In the genomic region with DNA sequence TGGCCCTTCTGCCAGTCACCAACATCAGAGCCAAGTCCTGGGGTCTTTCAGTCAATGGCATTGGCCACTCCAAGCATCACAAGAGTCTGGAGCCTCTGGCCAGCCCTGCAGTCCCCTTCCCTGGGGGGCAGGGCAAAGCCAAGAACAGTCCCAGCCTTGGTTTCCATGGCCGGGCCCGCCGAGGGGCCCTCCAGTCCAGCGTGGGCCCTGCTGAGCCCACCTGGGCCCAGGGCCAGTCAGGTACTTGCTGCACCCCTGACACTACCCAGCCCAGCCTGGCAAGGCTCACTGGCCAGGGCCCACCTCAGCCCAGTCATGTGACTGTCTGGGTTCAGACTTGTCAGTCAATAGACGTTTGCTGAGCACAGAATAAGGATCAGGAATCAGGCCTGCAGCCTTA, we compare ENCODE assay signal across 17 cellular contexts. TPM values are rescaled to one million over a fixed set of nuclear protein-coding genes. Genes with fewer than 3 reads are reported as not detected.
DNase-seq lines count a peak whose midpoint lies in the region; ATAC-seq, FAIRE-seq and TF ChIP-seq lines count a peak whose summit lies in the region.
"Had no signal": no experiment of that assay in that cellular context is flagged by ENCODE, and none has a peak within 500 bp of the region (broad histone marks: within the 10 kb centered on the region; RNA-seq: fewer than 3 reads in every experiment).

No MANE protein-coding gene starts in this region.

- H3K4me3 ChIP-seq in right cardiac atrium (ENCODE audit: low read length) (no peak overlapping the region), left ventricle myocardium inferior (no peak overlapping the region), K562 (no peak overlapping the region)
- H3K4me3 ChIP-seq: GM23248 had no signal

- in situ Hi-C loops in K562 (cut with MboI), result no loop called here

- ATAC-seq in right cardiac atrium (no peak), K562 (no peak), GM21737 (IDR thresholded peaks at IDR 0.05; ENCODE audit: unreplicated experiment) (no peak)

- no peak overlapping the region for H3K9ac ChIP-seq in K562 (ENCODE audit: insufficient read depth in 1 of 2, low read depth in 2 of 2, low read length in 2 of 2)
- H3K9ac ChIP-seq: GM23248 had no signal

- DNase-seq in right cardiac atrium, result peak; percentile 4 to 37 (median 36)
- no peak for DNase-seq in left ventricle myocardium inferior
- DNase-seq in K562 (ENCODE audit: extremely low read depth in 1 of 4, low spot score in 3 of 4), result no peak
- DNase-seq in substantia nigra (lab: John Stamatoyannopoulos, UW), result no peak
- no peak for DNase-seq in mesothelial cell of epicardium (ENCODE audit: low spot score in 2 of 2, unreplicated experiment in 2 of 2)
- no peak for DNase-seq in NCI-H2107 (lab: John Stamatoyannopoulos, UW)
- DNase-seq: C1 segment of cervical spinal cord; Calu3; CD4-positive, alpha-beta T cell; DMS 273 treated with DMSO at 0.1 percent for 48 hours; GM23248; IMR-90 had no signal

- H3K9me1 ChIP-seq in K562 (ENCODE audit: control insufficient read depth, insufficient read depth, low read length), result no peaks in the 10 kb centered on the region

- H3K79me2 ChIP-seq in K562 (ENCODE audit: control insufficient read depth, insufficient read depth, low read length), result no peaks in the 10 kb centered on the region

- intact Hi-C loops in right cardiac atrium (cut with DNase I), result no loop called here
- intact Hi-C loops in left ventricle myocardium inferior (cut with micrococcal nuclease), result no loop called here
- intact Hi-C loops in K562 (cut with micrococcal nuclease), result no loop called here

- no peak overlapping the region for H3K27ac ChIP-seq in right cardiac atrium (ENCODE audit: low read length)
- no peak overlapping the region for H3K27ac ChIP-seq in left ventricle myocardium inferior (replicated peaks)
- H3K27ac ChIP-seq in K562 (ENCODE audit: extremely low read depth, low read depth, low read length), result no peak overlapping the region
- H3K27ac ChIP-seq in substantia nigra (ENCODE audit: low read depth, low read length, poor library complexity, severe bottlenecking), result peak overlapping the region; percentile 17
- H3K27ac ChIP-seq: GM23248 had no signal

- peaks cover 6% of the 10 kb centered on the region; the same call in 1 of the 2 replicates for H4K20me1 ChIP-seq in K562 (replicated peaks; ENCODE audit: control insufficient read depth, insufficient read depth, low read length)

- H3K27me3 Mint-ChIP-seq in mesothelial cell of epicardium (ENCODE audit: low read depth), result no peaks in the 10 kb centered on the region
- H3K27me3 Mint-ChIP-seq: CD4-positive, alpha-beta T cell had no signal

- no peak for TF ChIP-seq EP300 in K562 (IDR thresholded peaks at IDR 0.05; ENCODE audit: low read length)

- H3K4me1 Mint-ChIP-seq in mesothelial cell of epicardium, result peaks cover 2% of the 10 kb centered on the region

- POLR2A ChIA-PET in K562 (lab: Yijun Ruan, JAX), result interaction anchor here (1.5 to 2.8 kb wide), 3 partner anchors 11 to 34 kb away, joined by 3 to 21 read pairs (median 8); a partner anchor contains a TSS

- no peaks in the 10 kb centered on the region for H3K9me3 ChIP-seq in right cardiac atrium (ENCODE audit: control insufficient read depth, low read length)
- H3K9me3 ChIP-seq in left ventricle myocardium inferior (replicated peaks), result no peaks in the 10 kb centered on the region
- H3K9me3 ChIP-seq in K562 (replicated peaks; ENCODE audit: control insufficient read depth, insufficient read depth, low read depth, low read length), result no peaks in the 10 kb centered on the region

- WGBS in right cardiac atrium, result 78% methylated on average over 5 of the region's 5 CpGs
- WGBS in K562 (ENCODE audit: insufficient coverage, low coverage, missing lambda C conversion rate), result 68% methylated on average over 5 of the region's 5 CpGs

- no peak for TF ChIP-seq POLR2A in K562 (conservative IDR thresholded peaks at IDR 0.05)

- no peak overlapping the region for H3K4me2 ChIP-seq in K562 (ENCODE audit: insufficient read depth, low read length)

- H3K36me3 ChIP-seq in left ventricle myocardium inferior, result peaks cover 17% of the 10 kb centered on the region
- peaks cover 60% of the 10 kb centered on the region; the same call in 2 of the 3 replicates for H3K36me3 ChIP-seq in K562 (ENCODE audit: control insufficient read depth, insufficient read depth, low read length)

- H3K4me1 ChIP-seq in right cardiac atrium (ENCODE audit: control insufficient read depth, insufficient read depth, low read length), result no peaks in the 10 kb centered on the region
- H3K4me1 ChIP-seq in left ventricle myocardium inferior, result peaks cover 10% of the 10 kb centered on the region
- peaks cover 0 to 31% of the 10 kb centered on the region in 2 experiments; a peak in 2 of 5 replicates for H3K4me1 ChIP-seq in K562 (replicated peaks in 1 of 2; ENCODE audit: control insufficient read depth in 2 of 2, insufficient read depth in 2 of 2, low read length in 2 of 2)

- no peak for FAIRE-seq in K562 (lab: Jason Lieb, UNC)
- FAIRE-seq: A204.1, H54 had no signal

- H3K9me3 Mint-ChIP-seq in mesothelial cell of epicardium, result no peaks in the 10 kb centered on the region
- H3K9me3 Mint-ChIP-seq: CD4-positive, alpha-beta T cell had no signal

- BruUV-seq in K562 (replicated peaks; lab: Mats Ljungman, UMichigan), result no TSS peak

- peaks cover 33% of the 10 kb centered on the region for H3K36me3 Mint-ChIP-seq in mesothelial cell of epicardium

- no peak overlapping the region for H3K4me3 Mint-ChIP-seq in mesothelial cell of epicardium
- H3K4me3 Mint-ChIP-seq: B cell; CD4-positive, alpha-beta T cell had no signal

- H3K27ac Mint-ChIP-seq in mesothelial cell of epicardium, result no peak overlapping the region
- H3K27ac Mint-ChIP-seq: B cell; CD4-positive, alpha-beta T cell had no signal

- TF ChIP-seq RAD21 in K562 (CRISPR knock-in tag; conservative IDR thresholded peaks at IDR 0.05 in 1 of 2, IDR thresholded peaks at IDR 0.05 in 1 of 2), result no peak

- CTCF ChIA-PET in K562 (lab: Yijun Ruan, JAX; ENCODE audit: low intra/inter-chr PET ratio), result no interaction called here

- no peak overlapping the region for H2AFZ ChIP-seq in K562 (ENCODE audit: low read depth, low read length)
- H2AFZ ChIP-seq: GM23248 had no signal

- no peak for TF ChIP-seq CTCF in left ventricle myocardium inferior (IDR thresholded peaks at IDR 0.05; ENCODE audit: borderline replicate concordance)
- TF ChIP-seq CTCF in K562 (IDR thresholded peaks at IDR 0.05 in 2 of 3, conservative IDR thresholded peaks at IDR 0.05 in 1 of 3; ENCODE audit: insufficient read depth in 2 of 3, low read depth in 1 of 3, low read length in 3 of 3), result no peak
- TF ChIP-seq CTCF in mesothelial cell of epicardium (IDR thresholded peaks at IDR 0.05; ENCODE audit: unreplicated experiment), result no peak

- H3K27me3 ChIP-seq in right cardiac atrium (ENCODE audit: control insufficient read depth, insufficient read depth) (no peaks in the 10 kb centered on the region), left ventricle myocardium inferior (ENCODE audit: low read depth) (no peaks in the 10 kb centered on the region), K562 (ENCODE audit: control insufficient read depth in 2 of 2, insufficient read depth in 2 of 2, low read length in 2 of 2) (no peaks in the 10 kb centered on the region)

RNA-seq across cellular contexts. Expression of a gene that starts 10.8 kb away (rescaled TPM):
- 100 to 1,000 TPM; 107 to 113 (median 111) TPM for total RNA-seq in right cardiac atrium
- 170 TPM for polyA plus RNA-seq in right cardiac atrium
- 117 TPM for total RNA-seq in left ventricle myocardium inferior
- total RNA-seq in K562 (2011; cell fraction: chromatin; rRNA removed; ENCODE audit: low replicate concordance), result 88.0 and 142 TPM in 2 replicates
- 195 and 216 TPM in 2 replicates for total RNA-seq in K562 (2011; cell fraction: nucleolus; rRNA removed)
- 192 and 237 TPM in 2 replicates for total RNA-seq in K562 (2011; cell fraction: nucleoplasm; rRNA removed)
- total RNA-seq in K562 (2014; rRNA removed), result 97.2 and 153 TPM in 2 replicates
- total RNA-seq in K562 (2014; rRNA removed; fragmentation: Illumina TruSeq; extraction: Trizol), result 227 and 239 TPM in 2 replicates
- 221 and 231 TPM in 2 replicates for total RNA-seq in K562 (2015; rRNA removed; fragmentation: Illumina TruSeq; extraction: Trizol)
- total RNA-seq in K562 (2021), result 168 and 200 TPM in 2 replicates
- polyA plus RNA-seq in K562 (2011; rRNA removed), result 630 and 713 TPM in 2 replicates
- polyA plus RNA-seq in K562 (2011; cell fraction: cytosol; rRNA removed), result 728 and 1,027 TPM in 2 replicates
- 254 and 417 TPM in 2 replicates for polyA plus RNA-seq in K562 (2011; cell fraction: nucleus; rRNA removed)
- polyA plus RNA-seq in K562 (2012), result 426 and 696 TPM in 2 replicates
- polyA plus RNA-seq in K562 (2014; fragmentation: Illumina TruSeq; extraction: Trizol), result 213 and 256 TPM in 2 replicates
- 100 to 1,000 TPM; 794 to 856 TPM for polyA plus RNA-seq in K562 (2014; fragmentation: Nextera tagmentation; extraction: Ambion mirVana)
- polyA plus RNA-seq in K562 (2014; rRNA removed), result 199 and 268 TPM in 2 replicates
- polyA minus RNA-seq in K562 (2011; rRNA and poly(A)+ RNA removed), result 155 and 167 TPM in 2 replicates
- polyA minus RNA-seq in K562 (2011; cell fraction: cytosol; rRNA and poly(A)+ RNA removed), result 111 and 157 TPM in 2 replicates
- 46.0 and 84.9 TPM in 2 replicates for polyA minus RNA-seq in K562 (2011; cell fraction: nucleus; rRNA and poly(A)+ RNA removed)
- 139 to 154 TPM (median 148 TPM) in 3 replicates for total RNA-seq in mesothelial cell of epicardium

RNA-seq across cellular contexts. Expression of a gene that starts 11.1 kb away (rescaled TPM):
- 1 to 10 TPM; 4.6 to 5.4 (median 5.1) TPM for total RNA-seq in right cardiac atrium
- 4.6 TPM for polyA plus RNA-seq in right cardiac atrium
- total RNA-seq in left ventricle myocardium inferior, result 5.8 TPM
- 27.9 and 42.4 TPM in 2 replicates for total RNA-seq in K562 (2011; cell fraction: chromatin; rRNA removed; ENCODE audit: low replicate concordance)
- total RNA-seq in K562 (2011; cell fraction: nucleolus; rRNA removed), result 50.0 and 60.9 TPM in 2 replicates
- 37.0 and 43.3 TPM in 2 replicates for total RNA-seq in K562 (2011; cell fraction: nucleoplasm; rRNA removed)
- 156 and 172 TPM in 2 replicates for total RNA-seq in K562 (2014; rRNA removed)
- 130 and 137 TPM in 2 replicates for total RNA-seq in K562 (2014; rRNA removed; fragmentation: Illumina TruSeq; extraction: Trizol)
- total RNA-seq in K562 (2015; rRNA removed; fragmentation: Illumina TruSeq; extraction: Trizol), result 150 and 154 TPM in 2 replicates
- total RNA-seq in K562 (2021), result 140 and 150 TPM in 2 replicates
- 91.3 and 124 TPM in 2 replicates for polyA plus RNA-seq in K562 (2011; rRNA removed)
- 83.9 and 106 TPM in 2 replicates for polyA plus RNA-seq in K562 (2011; cell fraction: cytosol; rRNA removed)
- 28.7 and 36.3 TPM in 2 replicates for polyA plus RNA-seq in K562 (2011; cell fraction: nucleus; rRNA removed)
- 122 and 124 TPM in 2 replicates for polyA plus RNA-seq in K562 (2012)
- polyA plus RNA-seq in K562 (2014; fragmentation: Illumina TruSeq; extraction: Trizol), result 138 and 146 TPM in 2 replicates
- polyA plus RNA-seq in K562 (2014; fragmentation: Nextera tagmentation; extraction: Ambion mirVana), result 10 to 100 TPM; 58.1 to 86.8 TPM
- polyA plus RNA-seq in K562 (2014; rRNA removed), result 132 and 136 TPM in 2 replicates
- polyA minus RNA-seq in K562 (2011; rRNA and poly(A)+ RNA removed), result 77.5 and 111 TPM in 2 replicates
- 54.2 and 76.3 TPM in 2 replicates for polyA minus RNA-seq in K562 (2011; cell fraction: cytosol; rRNA and poly(A)+ RNA removed)
- polyA minus RNA-seq in K562 (2011; cell fraction: nucleus; rRNA and poly(A)+ RNA removed), result 29.8 and 34.1 TPM in 2 replicates
- 19.5 to 20.9 TPM (median 20.3 TPM) in 3 replicates for total RNA-seq in mesothelial cell of epicardium

RNA-seq across cellular contexts. Expression of a gene that starts 29.1 kb away (rescaled TPM):
- 1 to 10 TPM in 3 of 4 donors, under 1 TPM in 1; 0.62 to 1.9 (median 1.4) TPM for total RNA-seq in right cardiac atrium
- polyA plus RNA-seq in right cardiac atrium, result 0.70 TPM
- total RNA-seq in left ventricle myocardium inferior, result 0.14 TPM
- total RNA-seq in K562 (2011; cell fraction: chromatin; rRNA removed; ENCODE audit: low replicate concordance), result 95.5 and 239 TPM in 2 replicates
- total RNA-seq in K562 (2011; cell fraction: nucleolus; rRNA removed), result 109 and 132 TPM in 2 replicates
- 92.2 and 107 TPM in 2 replicates for total RNA-seq in K562 (2011; cell fraction: nucleoplasm; rRNA removed)
- total RNA-seq in K562 (2014; rRNA removed), result 7.1 and 11.0 TPM in 2 replicates
- total RNA-seq in K562 (2014; rRNA removed; fragmentation: Illumina TruSeq; extraction: Trizol), result 2.6 and 3.3 TPM in 2 replicates
- total RNA-seq in K562 (2015; rRNA removed; fragmentation: Illumina TruSeq; extraction: Trizol), result 4.0 and 4.1 TPM in 2 replicates
- total RNA-seq in K562 (2021), result 21.4 and 25.8 TPM in 2 replicates
- 10.4 and 16.6 TPM in 2 replicates for polyA plus RNA-seq in K562 (2011; rRNA removed)
- polyA plus RNA-seq in K562 (2011; cell fraction: cytosol; rRNA removed), result 13.6 and 26.3 TPM in 2 replicates
- polyA plus RNA-seq in K562 (2011; cell fraction: nucleus; rRNA removed), result 104 and 152 TPM in 2 replicates
- polyA plus RNA-seq in K562 (2012), result 14.8 and 25.8 TPM in 2 replicates
- 14.7 and 17.8 TPM in 2 replicates for polyA plus RNA-seq in K562 (2014; fragmentation: Illumina TruSeq; extraction: Trizol)
- 1 to 10 TPM; 2.3 TPM for polyA plus RNA-seq in K562 (2014; fragmentation: Nextera tagmentation; extraction: Ambion mirVana)
- polyA plus RNA-seq in K562 (2014; rRNA removed), result 15.6 and 17.4 TPM in 2 replicates
- 6.8 and 8.5 TPM in 2 replicates for polyA minus RNA-seq in K562 (2011; rRNA and poly(A)+ RNA removed)
- polyA minus RNA-seq in K562 (2011; cell fraction: cytosol; rRNA and poly(A)+ RNA removed), result 22.7 and 23.9 TPM in 2 replicates
- polyA minus RNA-seq in K562 (2011; cell fraction: nucleus; rRNA and poly(A)+ RNA removed), result 32.4 and 34.1 TPM in 2 replicates
- 401 to 436 TPM (median 428 TPM) in 3 replicates for total RNA-seq in mesothelial cell of epicardium
- total RNA-seq: GM23248 had no signal

RNA-seq across cellular contexts. Expression of a gene that starts 35.2 kb away (rescaled TPM):
- total RNA-seq in right cardiac atrium (10 to 100 TPM; 41.3 to 45.7 (median 43.3) TPM), left ventricle myocardium inferior (24.1 TPM), K562 (2014; rRNA removed) (250 and 292 TPM in 2 replicates), K562 (2014; rRNA removed; fragmentation: Illumina TruSeq; extraction: Trizol) (367 and 390 TPM in 2 replicates), K562 (2015; rRNA removed; fragmentation: Illumina TruSeq; extraction: Trizol) (353 and 364 TPM in 2 replicates), K562 (2021) (378 and 411 TPM in 2 replicates), mesothelial cell of epicardium (108 to 115 TPM (median 108 TPM) in 3 replicates)
- polyA plus RNA-seq in right cardiac atrium (27.6 TPM), K562 (2011; rRNA removed) (747 and 864 TPM in 2 replicates), K562 (2014; fragmentation: Illumina TruSeq; extraction: Trizol) (394 and 457 TPM in 2 replicates), K562 (2014; fragmentation: Nextera tagmentation; extraction: Ambion mirVana) (100 to 1,000 TPM; 110 to 174 TPM), K562 (2014; rRNA removed) (295 and 314 TPM in 2 replicates)
- 611 and 866 TPM in 2 replicates for total RNA-seq in K562 (2011; cell fraction: chromatin; rRNA removed; ENCODE audit: low replicate concordance)
- total RNA-seq in K562 (2011; cell fraction: nucleolus; rRNA removed), result 866 and 894 TPM in 2 replicates
- total RNA-seq in K562 (2011; cell fraction: nucleoplasm; rRNA removed), result 825 and 959 TPM in 2 replicates
- 1,005 and 1,028 TPM in 2 replicates for polyA plus RNA-seq in K562 (2011; cell fraction: cytosol; rRNA removed)
- 277 and 375 TPM in 2 replicates for polyA plus RNA-seq in K562 (2011; cell fraction: nucleus; rRNA removed)
- 228 and 290 TPM in 2 replicates for polyA plus RNA-seq in K562 (2012)
- 571 and 760 TPM in 2 replicates for polyA minus RNA-seq in K562 (2011; rRNA and poly(A)+ RNA removed)
- 555 and 599 TPM in 2 replicates for polyA minus RNA-seq in K562 (2011; cell fraction: cytosol; rRNA and poly(A)+ RNA removed)
- polyA minus RNA-seq in K562 (2011; cell fraction: nucleus; rRNA and poly(A)+ RNA removed), result 280 and 292 TPM in 2 replicates

RNA-seq across cellular contexts. Expression of a gene that starts 46.5 kb away (rescaled TPM):
- total RNA-seq in right cardiac atrium, result 10 to 100 TPM; 16.4 to 38.1 (median 31.1) TPM
- 30.6 TPM for polyA plus RNA-seq in right cardiac atrium
- 25.7 TPM for total RNA-seq in left ventricle myocardium inferior
- 49.3 and 107 TPM in 2 replicates for total RNA-seq in K562 (2011; cell fraction: chromatin; rRNA removed; ENCODE audit: low replicate concordance)
- total RNA-seq in K562 (2011; cell fraction: nucleolus; rRNA removed), result 68.6 and 70.4 TPM in 2 replicates
- total RNA-seq in K562 (2011; cell fraction: nucleoplasm; rRNA removed), result 66.5 and 86.0 TPM in 2 replicates
- total RNA-seq in K562 (2014; rRNA removed), result 13.2 and 17.7 TPM in 2 replicates
- 14.5 and 16.2 TPM in 2 replicates for total RNA-seq in K562 (2014; rRNA removed; fragmentation: Illumina TruSeq; extraction: Trizol)
- 11.5 and 12.0 TPM in 2 replicates for total RNA-seq in K562 (2015; rRNA removed; fragmentation: Illumina TruSeq; extraction: Trizol)
- 28.6 and 30.4 TPM in 2 replicates for total RNA-seq in K562 (2021)
- polyA plus RNA-seq in K562 (2011; rRNA removed), result 42.8 and 57.1 TPM in 2 replicates
- polyA plus RNA-seq in K562 (2011; cell fraction: cytosol; rRNA removed), result 45.6 and 51.9 TPM in 2 replicates
- 34.1 and 48.4 TPM in 2 replicates for polyA plus RNA-seq in K562 (2011; cell fraction: nucleus; rRNA removed)
- 27.8 and 43.6 TPM in 2 replicates for polyA plus RNA-seq in K562 (2012)
- polyA plus RNA-seq in K562 (2014; fragmentation: Illumina TruSeq; extraction: Trizol), result 33.9 and 39.7 TPM in 2 replicates
- 1 to 10 TPM; 2.9 to 5.3 TPM for polyA plus RNA-seq in K562 (2014; fragmentation: Nextera tagmentation; extraction: Ambion mirVana)
- polyA plus RNA-seq in K562 (2014; rRNA removed), result 23.9 and 27.2 TPM in 2 replicates
- polyA minus RNA-seq in K562 (2011; rRNA and poly(A)+ RNA removed), result 38.9 and 48.8 TPM in 2 replicates
- polyA minus RNA-seq in K562 (2011; cell fraction: cytosol; rRNA and poly(A)+ RNA removed), result 21.3 and 32.6 TPM in 2 replicates
- 10.5 and 15.2 TPM in 2 replicates for polyA minus RNA-seq in K562 (2011; cell fraction: nucleus; rRNA and poly(A)+ RNA removed)
- 317 to 337 TPM (median 324 TPM) in 3 replicates for total RNA-seq in mesothelial cell of epicardium
- total RNA-seq: HT-29 had no signal

Comparison
In these comparisons a context has a peak if more than half of its experiments do, and no peak if none do; other contexts are left out.
1. DNase-seq: peak in right cardiac atrium (3 of 3); none in left ventricle myocardium inferior (single experiment), K562 (0 of 4), substantia nigra (0 of 49), mesothelial cell of epicardium (0 of 2) and NCI-H2107 (single experiment).